Comparison of ENCODE assay signal across 19 cellular contexts in genomic region chr22:47282366-47282765, GRCh38.
"Had no signal": no experiment of that assay in that cellular context is flagged by ENCODE, and none has a peak within 500 bp of the region (broad histone marks: within the 10 kb centered on the region; RNA-seq: fewer than 3 reads in every experiment).

No MANE protein-coding gene starts in this region.

- ATAC-seq: left colon; mucosa of descending colon; naive thymus-derived CD4-positive, alpha-beta T cell; natural killer cell treated with Interleukin-12 subunit alpha and Interleukin-12 subunit beta and Interleukin-15 and Interleukin-18, amount 100 ng/mL, for 72 hours; right lobe of liver had no signal

- H3K9ac ChIP-seq: parathyroid adenoma had no signal

- DNase-seq: head of caudate nucleus; hippocampal formation; left colon; left ventricle myocardium inferior; midbrain; naive thymus-derived CD4-positive, alpha-beta T cell; stimulated activated CD4-positive, alpha-beta T cell treated with anti-CD3 and anti-CD28 coated beads, Interleukin-1b, Interleukin-23, amount 100 ng/mL, for 48 hours; stimulated activated CD4-positive, alpha-beta T cell treated with anti-CD3 and anti-CD28 coated beads, Interleukin-2, amount 100 ng/mL, for 48 hours; stimulated activated naive CD4-positive, alpha-beta T cell had no signal

- H3K27me3 ChIP-seq: right atrium auricular region, right lobe of liver, tibial nerve had no signal

- FAIRE-seq: keratinocyte had no signal

- H3K4me3 ChIP-seq: left ventricle myocardium inferior, mucosa of descending colon, right atrium auricular region, right lobe of liver, smooth muscle cell, suprapubic skin, thoracic aorta, tibial nerve had no signal

- H3K36me3 ChIP-seq: left ventricle myocardium inferior, right atrium auricular region, right lobe of liver, suprapubic skin, thoracic aorta, tibial nerve had no signal

- H3K9me3 ChIP-seq: left ventricle myocardium inferior, mucosa of descending colon, right atrium auricular region, right lobe of liver, suprapubic skin, thoracic aorta, tibial nerve had no signal

- H3K4me1 ChIP-seq: left ventricle myocardium inferior, parathyroid adenoma, right atrium auricular region, right lobe of liver, suprapubic skin, tibial nerve had no signal

- H3K27ac ChIP-seq: left ventricle myocardium inferior, parathyroid adenoma, right atrium auricular region, right lobe of liver, suprapubic skin, thoracic aorta, tibial nerve had no signal
